8 cellular contexts compared by ENCODE assay signal in the genomic region with DNA sequence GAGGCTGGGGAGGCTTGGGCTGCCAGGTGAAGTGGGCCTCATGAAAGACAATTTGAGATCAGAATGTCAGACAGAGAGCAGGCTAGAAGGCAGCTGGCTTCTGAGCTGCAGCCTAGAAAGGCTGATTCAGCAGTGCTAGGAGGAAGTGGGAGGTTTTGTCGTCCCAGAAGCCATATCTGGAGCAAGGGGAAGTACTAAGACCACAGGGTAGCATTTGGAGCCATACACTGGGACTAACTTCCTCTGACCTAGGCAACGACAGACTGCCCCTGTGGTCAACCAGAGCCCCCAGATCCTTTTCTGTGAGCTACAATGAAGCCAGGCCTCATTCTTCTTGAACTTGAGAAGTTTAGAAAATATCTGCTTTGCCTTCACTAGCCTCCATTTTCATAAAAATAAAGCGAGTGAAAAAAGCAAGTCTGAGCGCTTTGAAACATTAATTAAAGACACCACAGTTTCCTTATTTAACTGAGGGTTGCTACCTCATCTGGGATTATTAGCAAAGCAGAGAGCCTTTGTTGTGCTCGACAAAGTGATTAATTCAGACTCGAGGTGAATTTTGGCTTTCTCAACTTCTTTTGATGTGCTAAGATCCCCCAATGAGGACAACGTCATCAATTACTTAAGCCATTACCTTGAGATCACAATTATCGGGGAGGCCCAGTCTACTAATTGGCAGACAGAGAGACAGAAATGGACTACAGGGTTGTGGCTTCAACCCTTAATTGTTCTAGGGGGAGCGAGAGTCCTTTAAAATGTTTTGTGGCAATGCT.
DNase-seq lines count a peak whose midpoint lies in the region; ATAC-seq, FAIRE-seq and TF ChIP-seq lines count a peak whose summit lies in the region.

No MANE protein-coding gene starts in this region.

- no peak for FAIRE-seq in urothelium cell line (lab: Jason Lieb, UNC)

- DNase-seq in left kidney (ENCODE audit: low read depth, low spot score) = peak; percentile 10
- DNase-seq in urothelium cell line (ENCODE audit: low spot score) = no peak
- no peak for DNase-seq in NCI-H82 (lab: John Stamatoyannopoulos, UW)
- DNase-seq in NCI-H510A treated with DMSO at 0.1 percent for 48 hours (lab: John Stamatoyannopoulos, UW) = no peak
- no peak for DNase-seq in DMS 273 treated with DMSO at 0.1 percent for 48 hours (lab: John Stamatoyannopoulos, UW)

- no peaks in the 10 kb centered on the region for H3K36me3 Mint-ChIP-seq in T-helper 1 cell treated with Interleukin-12 subunit alpha and Interleukin-12 subunit beta and Interleukin-4 antibody, amounts not matched to agents 30 μg/mL and 1 μg/mL, for 36 hours (ENCODE audit: low read depth)

- no peaks in the 10 kb centered on the region for H3K27me3 Mint-ChIP-seq in T-helper 1 cell treated with Interleukin-12 subunit alpha and Interleukin-12 subunit beta and Interleukin-4 antibody, amounts not matched to agents 30 μg/mL and 1 μg/mL, for 36 hours (ENCODE audit: low read depth)

- peak; percentile 76 for ATAC-seq in HG02973 (IDR thresholded peaks at IDR 0.05; ENCODE audit: unreplicated experiment)

- H3K9me3 Mint-ChIP-seq in T-helper 1 cell treated with Interleukin-12 subunit alpha and Interleukin-12 subunit beta and Interleukin-4 antibody, amounts not matched to agents 30 μg/mL and 1 μg/mL, for 36 hours = no peaks in the 10 kb centered on the region

- peak; percentile 20 for TF ChIP-seq POLR2A in GM19099 (IDR thresholded peaks at IDR 0.05; ENCODE audit: extremely low read depth, insufficient read length, low read depth)

- peak overlapping the region; percentile 62 for H3K27ac Mint-ChIP-seq in T-helper 1 cell treated with Interleukin-12 subunit alpha and Interleukin-12 subunit beta and Interleukin-4 antibody, amounts not matched to agents 30 μg/mL and 1 μg/mL, for 36 hours

- peak overlapping the region; percentile 0 for H3K4me3 Mint-ChIP-seq in T-helper 1 cell treated with Interleukin-12 subunit alpha and Interleukin-12 subunit beta and Interleukin-4 antibody, amounts not matched to agents 30 μg/mL and 1 μg/mL, for 36 hours

- peaks cover 16% of the 10 kb centered on the region for H3K4me1 Mint-ChIP-seq in T-helper 1 cell treated with Interleukin-12 subunit alpha and Interleukin-12 subunit beta and Interleukin-4 antibody, amounts not matched to agents 30 μg/mL and 1 μg/mL, for 36 hours (ENCODE audit: low read depth)
